Comparison of ENCODE assay signal across 17 cellular contexts in genomic region chr1:228341814-228342626, GRCh38.
A peak's percentile ranks its signal among the peaks of the same experiment; 100 is the strongest.
DNase-seq lines count a peak whose midpoint lies in the region; ATAC-seq and TF ChIP-seq lines count a peak whose summit lies in the region.
"Had no signal": no experiment of that assay in that cellular context is flagged by ENCODE, and none has a peak within 500 bp of the region (broad histone marks: within the 10 kb centered on the region; RNA-seq: fewer than 3 reads in every experiment).

No MANE protein-coding gene starts in this region.

- CTCF ChIA-PET in activated naive CD4-positive, alpha-beta T cell treated with anti-CD3 and anti-CD28 coated beads, Interleukin-2, amount 10 ng/mL, durations not matched to agents 7 days and 5 days (lab: Charles Lee) = no interaction called here

- H3K36me3 ChIP-seq in adrenal gland (replicated peaks in 1 of 2) (no peaks in the 10 kb centered on the region), mucosa of descending colon (ENCODE audit: low read depth) (no peaks in the 10 kb centered on the region), suprapubic skin (peaks cover 13% of the 10 kb centered on the region)
- H3K36me3 ChIP-seq: HAP-1, uterus had no signal

- TF ChIP-seq EP300 in suprapubic skin (IDR thresholded peaks at IDR 0.05) = no peak

- intact Hi-C loops in adrenal gland (cut with DNase I) (no loop called here), mucosa of descending colon (cut with DNase I, micrococcal nuclease) (no loop called here)

- no peak for ATAC-seq in mucosa of descending colon
- no peak for ATAC-seq in HG03139 (IDR thresholded peaks at IDR 0.05; ENCODE audit: unreplicated experiment)
- no peak for ATAC-seq in HG03439 (IDR thresholded peaks at IDR 0.05; ENCODE audit: unreplicated experiment)

- WGBS in adrenal gland, 4 donors = 90 to 95% (median 92%) methylated on average over 3 to 20 of the region's 20 CpGs
- WGBS in suprapubic skin = 99% methylated on average over 10 of the region's 20 CpGs

- H3K9me3 ChIP-seq in adrenal gland (replicated peaks in 1 of 3) (no peaks in the 10 kb centered on the region), mucosa of descending colon (no peaks in the 10 kb centered on the region), suprapubic skin (no peaks in the 10 kb centered on the region)
- H3K9me3 ChIP-seq: HAP-1, uterus had no signal

- no peaks in the 10 kb centered on the region for H3K27me3 ChIP-seq in adrenal gland
- H3K27me3 ChIP-seq in suprapubic skin = no peaks in the 10 kb centered on the region
- H3K27me3 ChIP-seq: uterus had no signal

- H3K4me1 ChIP-seq in adrenal gland (replicated peaks in 1 of 2) (no peaks in the 10 kb centered on the region), mucosa of descending colon (ENCODE audit: low read depth) (no peaks in the 10 kb centered on the region), suprapubic skin (no peaks in the 10 kb centered on the region)
- H3K4me1 ChIP-seq: HAP-1, parathyroid adenoma, uterus had no signal

- peaks cover 10% of the 10 kb centered on the region for H3K9me3 Mint-ChIP-seq in activated naive CD4-positive, alpha-beta T cell treated with anti-CD3 and anti-CD28 coated beads, Interleukin-2, amount 10 ng/mL, durations not matched to agents 7 days and 5 days

- peaks cover 13% of the 10 kb centered on the region for H3K4me1 Mint-ChIP-seq in activated naive CD4-positive, alpha-beta T cell treated with anti-CD3 and anti-CD28 coated beads, Interleukin-2, amount 10 ng/mL, durations not matched to agents 7 days and 5 days
- H3K4me1 Mint-ChIP-seq: activated CD4-positive, alpha-beta memory T cell treated with anti-CD3 and anti-CD28 coated beads, Interleukin-2, amount 10 ng/mL, durations not matched to agents 7 days and 5 days had no signal

- peak; percentile 7 for DNase-seq in activated naive CD4-positive, alpha-beta T cell treated with anti-CD3 and anti-CD28 coated beads, Interleukin-2, amount 10 ng/mL, durations not matched to agents 7 days and 5 days
- no peak for DNase-seq in activated naive CD4-positive, alpha-beta T cell (lab: John Stamatoyannopoulos, UW)
- peak in 4 of 7 donors; percentile 8 to 21 (median 9) for DNase-seq in adrenal gland
- DNase-seq in mucosa of descending colon = peak in 2 of 3 donors; percentile 12 to 39
- DNase-seq in suprapubic skin (ENCODE audit: low spot score in 2 of 2) = peak; percentile 48 to 71
- no peak for DNase-seq in T1000 (lab: John Stamatoyannopoulos, UW)
- DNase-seq: activated CD4-positive, alpha-beta memory T cell treated with anti-CD3 and anti-CD28 coated beads, Interleukin-2, amount 10 ng/mL, durations not matched to agents 7 days and 5 days; amniotic stem cell; caudate nucleus; erythroblast; NCI-H1436 treated with DMSO at 0.1 percent for 48 hours had no signal

- H3K4me3 ChIP-seq in adrenal gland = no peak overlapping the region
- H3K4me3 ChIP-seq in mucosa of descending colon = no peak overlapping the region
- no peak overlapping the region for H3K4me3 ChIP-seq in suprapubic skin
- H3K4me3 ChIP-seq: HAP-1, smooth muscle cell, uterus had no signal

- H3K27ac ChIP-seq in adrenal gland (no peak overlapping the region), suprapubic skin (no peak overlapping the region)
- H3K27ac ChIP-seq: parathyroid adenoma, uterus had no signal

- no peaks in the 10 kb centered on the region for H3K27me3 Mint-ChIP-seq in activated naive CD4-positive, alpha-beta T cell treated with anti-CD3 and anti-CD28 coated beads, Interleukin-2, amount 10 ng/mL, durations not matched to agents 7 days and 5 days
- H3K27me3 Mint-ChIP-seq: activated CD4-positive, alpha-beta memory T cell treated with anti-CD3 and anti-CD28 coated beads, Interleukin-2, amount 10 ng/mL, durations not matched to agents 7 days and 5 days had no signal

- no peak overlapping the region for H3K27ac Mint-ChIP-seq in activated naive CD4-positive, alpha-beta T cell treated with anti-CD3 and anti-CD28 coated beads, Interleukin-2, amount 10 ng/mL, durations not matched to agents 7 days and 5 days
- H3K27ac Mint-ChIP-seq: activated CD4-positive, alpha-beta memory T cell treated with anti-CD3 and anti-CD28 coated beads, Interleukin-2, amount 10 ng/mL, durations not matched to agents 7 days and 5 days had no signal

- no peak for TF ChIP-seq POLR2A in adrenal gland (IDR thresholded peaks at IDR 0.05)
- TF ChIP-seq POLR2A in suprapubic skin (IDR thresholded peaks at IDR 0.05) = no peak

- TF ChIP-seq CTCF in adrenal gland (IDR thresholded peaks at IDR 0.05) (no peak), mucosa of descending colon (IDR thresholded peaks at IDR 0.05) (no peak), suprapubic skin (IDR thresholded peaks at IDR 0.05) (no peak)

- peaks cover 3% of the 10 kb centered on the region for H3K36me3 Mint-ChIP-seq in activated naive CD4-positive, alpha-beta T cell treated with anti-CD3 and anti-CD28 coated beads, Interleukin-2, amount 10 ng/mL, durations not matched to agents 7 days and 5 days

- H3K4me3 Mint-ChIP-seq in activated naive CD4-positive, alpha-beta T cell treated with anti-CD3 and anti-CD28 coated beads, Interleukin-2, amount 10 ng/mL, durations not matched to agents 7 days and 5 days = no peak overlapping the region
- H3K4me3 Mint-ChIP-seq: activated CD4-positive, alpha-beta memory T cell treated with anti-CD3 and anti-CD28 coated beads, Interleukin-2, amount 10 ng/mL, durations not matched to agents 7 days and 5 days had no signal

Comparison
In these comparisons a context has a peak if more than half of its experiments do, and no peak if none do; other contexts are left out.
1. DNase-seq: peak in activated naive CD4-positive, alpha-beta T cell treated with anti-CD3 and anti-CD28 coated beads, Interleukin-2, amount 10 ng/mL, durations not matched to agents 7 days and 5 days (single experiment), adrenal gland (4 of 7), mucosa of descending colon (2 of 3) and suprapubic skin (2 of 2); none in activated naive CD4-positive, alpha-beta T cell (0 of 4) and T1000 (single experiment).